1 cellular context compared by ENCODE assay signal in the genomic region with DNA sequence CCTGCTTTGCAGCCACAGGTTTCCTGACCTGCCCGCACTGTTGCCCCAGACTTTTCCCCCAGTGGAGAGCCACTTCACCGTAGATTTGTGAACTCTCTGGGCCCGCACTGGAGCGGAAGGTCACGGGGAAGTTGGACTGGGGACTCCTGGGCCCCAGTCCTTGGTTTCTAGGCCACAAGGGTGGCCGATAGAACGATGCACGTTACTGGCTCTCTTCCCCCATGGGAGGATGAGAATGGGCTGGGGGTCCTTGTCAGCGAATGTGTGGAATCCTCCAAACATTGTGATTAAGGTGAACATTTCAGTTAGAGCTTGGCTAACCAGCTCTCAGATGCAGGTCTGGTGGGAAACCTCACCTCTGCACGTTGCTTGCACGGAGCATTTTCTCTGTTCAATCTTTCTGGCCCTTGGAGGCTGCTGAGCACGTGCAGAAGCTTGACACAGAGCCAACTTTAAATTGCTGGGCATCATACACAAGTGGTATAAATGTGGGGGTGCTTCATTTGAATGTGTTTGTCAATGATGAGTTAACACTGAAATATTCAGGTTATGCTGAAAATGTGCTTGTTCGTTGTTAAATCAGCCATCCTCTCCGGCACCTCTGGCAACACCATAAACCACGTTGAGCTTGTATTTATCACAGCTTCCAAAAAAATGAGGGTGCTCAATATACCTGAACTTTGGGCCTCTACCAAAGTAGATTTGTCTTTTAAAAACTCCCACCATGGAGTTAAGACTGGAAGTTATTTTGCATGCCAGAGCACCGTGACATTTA.
A peak's percentile ranks its signal among the peaks of the same experiment; 100 is the strongest.
TF ChIP-seq lines count a peak whose summit lies in the region.

No MANE protein-coding gene starts in this region.

TF ChIP-seq in HepG2, 621 proteins besides CTCF, POLR2A, EP300 and RAD21 (continued from another document and continues in another):
- no peak for TF ChIP-seq ZNF713 (CRISPR knock-in tag; IDR thresholded peaks at IDR 0.05)
- peak; percentile 47; the same call in 1 of the 2 replicates for TF ChIP-seq KDM2A (CRISPR knock-in tag; IDR thresholded peaks at IDR 0.05; ENCODE audit: borderline replicate concordance, low read depth)
- no peak for TF ChIP-seq ZNF510 (CRISPR knock-in tag; IDR thresholded peaks at IDR 0.05; ENCODE audit: low read depth)
- TF ChIP-seq TCF7 (IDR thresholded peaks at IDR 0.05; ENCODE audit: low read depth): no peak
- TF ChIP-seq YEATS2 (CRISPR knock-in tag; IDR thresholded peaks at IDR 0.05; ENCODE audit: borderline replicate concordance): peak; percentile 52; the same call in 1 of the 2 replicates
- peak; percentile 32 to 44; a peak in 2 of 4 replicates for TF ChIP-seq HMGXB4 (CRISPR knock-in tag; IDR thresholded peaks at IDR 0.05; ENCODE audit: borderline replicate concordance in 1 of 2, low read depth in 1 of 2)
- no peak for TF ChIP-seq RBM39 (IDR thresholded peaks at IDR 0.05; ENCODE audit: low read depth, low read length, poor library complexity, severe bottlenecking)
- no peak for TF ChIP-seq RARG (CRISPR knock-in tag; IDR thresholded peaks at IDR 0.05; ENCODE audit: low read depth)
- no peak; the same call in 1 of the 2 replicates for TF ChIP-seq ZNF441 (CRISPR knock-in tag; IDR thresholded peaks at IDR 0.05; ENCODE audit: borderline replicate concordance)
- TF ChIP-seq CREBL2 (CRISPR knock-in tag; IDR thresholded peaks at IDR 0.05; ENCODE audit: borderline replicate concordance): no peak
- TF ChIP-seq ZNF782 (CRISPR knock-in tag; IDR thresholded peaks at IDR 0.05; ENCODE audit: borderline replicate concordance): 0 out of 2 replicates have a peak, but pooled peaks have one; percentile 21
- TF ChIP-seq ZFY (CRISPR knock-in tag; IDR thresholded peaks at IDR 0.05): no peak
- no peak for TF ChIP-seq ZNF557 (CRISPR knock-in tag; IDR thresholded peaks at IDR 0.05)
- no peak for TF ChIP-seq NFYC (CRISPR knock-in tag; IDR thresholded peaks at IDR 0.05)
- TF ChIP-seq ETV5 (CRISPR knock-in tag; IDR thresholded peaks at IDR 0.05; ENCODE audit: borderline replicate concordance): no peak
- no peak for TF ChIP-seq ZFYVE20 (CRISPR knock-in tag; IDR thresholded peaks at IDR 0.05; ENCODE audit: borderline replicate concordance, low read depth)
- TF ChIP-seq, protein P1, sequence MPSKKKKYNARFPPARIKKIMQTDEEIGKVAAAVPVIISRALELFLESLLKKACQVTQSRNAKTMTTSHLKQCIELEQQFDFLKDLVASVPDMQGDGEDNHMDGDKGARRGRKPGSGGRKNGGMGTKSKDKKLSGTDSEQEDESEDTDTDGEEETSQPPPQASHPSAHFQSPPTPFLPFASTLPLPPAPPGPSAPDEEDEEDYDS (CRISPR knock-in tag; IDR thresholded peaks at IDR 0.05): no peak
- no peak for TF ChIP-seq AHR (CRISPR knock-in tag; IDR thresholded peaks at IDR 0.05)
- TF ChIP-seq POLR2AphosphoS2 (IDR thresholded peaks at IDR 0.05; ENCODE audit: low read depth, low read length): no peak
- TF ChIP-seq SETDB1 (CRISPR knock-in tag; IDR thresholded peaks at IDR 0.05; ENCODE audit: borderline replicate concordance): no peak
- no peak for TF ChIP-seq JUND (CRISPR knock-in tag; IDR thresholded peaks at IDR 0.05)
- TF ChIP-seq, protein P2, sequence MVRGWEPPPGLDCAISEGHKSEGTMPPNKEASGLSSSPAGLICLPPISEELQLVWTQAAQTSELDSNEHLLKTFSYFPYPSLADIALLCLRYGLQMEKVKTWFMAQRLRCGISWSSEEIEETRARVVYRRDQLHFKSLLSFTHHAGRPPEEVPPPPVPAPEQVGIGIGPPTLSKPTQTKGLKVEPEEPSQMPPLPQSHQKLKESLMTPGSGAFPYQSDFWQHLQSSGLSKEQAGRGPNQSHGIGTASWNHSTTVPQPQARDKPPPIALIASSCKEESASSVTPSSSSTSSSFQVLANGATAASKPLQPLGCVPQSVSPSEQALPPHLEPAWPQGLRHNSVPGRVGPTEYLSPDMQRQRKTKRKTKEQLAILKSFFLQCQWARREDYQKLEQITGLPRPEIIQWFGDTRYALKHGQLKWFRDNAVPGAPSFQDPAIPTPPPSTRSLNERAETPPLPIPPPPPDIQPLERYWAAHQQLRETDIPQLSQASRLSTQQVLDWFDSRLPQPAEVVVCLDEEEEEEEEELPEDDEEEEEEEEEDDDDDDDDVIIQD (CRISPR knock-in tag; IDR thresholded peaks at IDR 0.05; ENCODE audit: low read depth): no peak
- TF ChIP-seq SOX5 (CRISPR knock-in tag; IDR thresholded peaks at IDR 0.05; ENCODE audit: borderline replicate concordance): no peak
- TF ChIP-seq ZNF577 (CRISPR knock-in tag; IDR thresholded peaks at IDR 0.05; ENCODE audit: borderline replicate concordance, low read depth): no peak
- no peak for TF ChIP-seq ELF1 (CRISPR knock-in tag; IDR thresholded peaks at IDR 0.05)
- no peak for TF ChIP-seq NCOA5 (CRISPR knock-in tag; IDR thresholded peaks at IDR 0.05)
- TF ChIP-seq ZNF687 (CRISPR knock-in tag; IDR thresholded peaks at IDR 0.05): peak; percentile 63
- TF ChIP-seq, protein P3, sequence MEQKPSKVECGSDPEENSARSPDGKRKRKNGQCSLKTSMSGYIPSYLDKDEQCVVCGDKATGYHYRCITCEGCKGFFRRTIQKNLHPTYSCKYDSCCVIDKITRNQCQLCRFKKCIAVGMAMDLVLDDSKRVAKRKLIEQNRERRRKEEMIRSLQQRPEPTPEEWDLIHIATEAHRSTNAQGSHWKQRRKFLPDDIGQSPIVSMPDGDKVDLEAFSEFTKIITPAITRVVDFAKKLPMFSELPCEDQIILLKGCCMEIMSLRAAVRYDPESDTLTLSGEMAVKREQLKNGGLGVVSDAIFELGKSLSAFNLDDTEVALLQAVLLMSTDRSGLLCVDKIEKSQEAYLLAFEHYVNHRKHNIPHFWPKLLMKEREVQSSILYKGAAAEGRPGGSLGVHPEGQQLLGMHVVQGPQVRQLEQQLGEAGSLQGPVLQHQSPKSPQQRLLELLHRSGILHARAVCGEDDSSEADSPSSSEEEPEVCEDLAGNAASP (CRISPR knock-in tag; IDR thresholded peaks at IDR 0.05; ENCODE audit: borderline replicate concordance): no peak
- TF ChIP-seq NPAS2 (CRISPR knock-in tag; IDR thresholded peaks at IDR 0.05; ENCODE audit: borderline replicate concordance): no peak
- no peak for TF ChIP-seq SP1 (IDR thresholded peaks at IDR 0.05)
- TF ChIP-seq SP1 (CRISPR knock-in tag; IDR thresholded peaks at IDR 0.05): no peak
- TF ChIP-seq REL (CRISPR knock-in tag; conservative IDR thresholded peaks at IDR 0.05): no peak
- peak; percentile 62 for TF ChIP-seq PHF8 (CRISPR knock-in tag; IDR thresholded peaks at IDR 0.05)
- no peak for TF ChIP-seq ZXDC (CRISPR knock-in tag; IDR thresholded peaks at IDR 0.05)
- no peak; the same call in 1 of the 2 replicates for TF ChIP-seq NAIF1 (CRISPR knock-in tag; IDR thresholded peaks at IDR 0.05; ENCODE audit: borderline replicate concordance)
- TF ChIP-seq ZNF530 (CRISPR knock-in tag; IDR thresholded peaks at IDR 0.05; ENCODE audit: low read depth): no peak
- TF ChIP-seq, protein P4, sequence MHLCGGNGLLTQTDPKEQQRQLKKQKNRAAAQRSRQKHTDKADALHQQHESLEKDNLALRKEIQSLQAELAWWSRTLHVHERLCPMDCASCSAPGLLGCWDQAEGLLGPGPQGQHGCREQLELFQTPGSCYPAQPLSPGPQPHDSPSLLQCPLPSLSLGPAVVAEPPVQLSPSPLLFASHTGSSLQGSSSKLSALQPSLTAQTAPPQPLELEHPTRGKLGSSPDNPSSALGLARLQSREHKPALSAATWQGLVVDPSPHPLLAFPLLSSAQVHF (CRISPR knock-in tag; IDR thresholded peaks at IDR 0.05): no peak
- TF ChIP-seq, protein P5, sequence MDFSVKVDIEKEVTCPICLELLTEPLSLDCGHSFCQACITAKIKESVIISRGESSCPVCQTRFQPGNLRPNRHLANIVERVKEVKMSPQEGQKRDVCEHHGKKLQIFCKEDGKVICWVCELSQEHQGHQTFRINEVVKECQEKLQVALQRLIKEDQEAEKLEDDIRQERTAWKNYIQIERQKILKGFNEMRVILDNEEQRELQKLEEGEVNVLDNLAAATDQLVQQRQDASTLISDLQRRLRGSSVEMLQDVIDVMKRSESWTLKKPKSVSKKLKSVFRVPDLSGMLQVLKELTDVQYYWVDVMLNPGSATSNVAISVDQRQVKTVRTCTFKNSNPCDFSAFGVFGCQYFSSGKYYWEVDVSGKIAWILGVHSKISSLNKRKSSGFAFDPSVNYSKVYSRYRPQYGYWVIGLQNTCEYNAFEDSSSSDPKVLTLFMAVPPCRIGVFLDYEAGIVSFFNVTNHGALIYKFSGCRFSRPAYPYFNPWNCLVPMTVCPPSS (IDR thresholded peaks at IDR 0.05): no peak
- TF ChIP-seq ZNF414 (CRISPR knock-in tag; IDR thresholded peaks at IDR 0.05): no peak
